1 cellular context compared by ENCODE assay signal in genomic region chr6:141561154-141561553, GRCh38.
TF ChIP-seq lines count a peak whose summit lies in the region.

No MANE protein-coding gene starts in this region.

TF ChIP-seq in GM12878, 131 proteins besides CTCF, POLR2A, EP300 and RAD21 (continued from another document):
- TF ChIP-seq, protein P1, sequence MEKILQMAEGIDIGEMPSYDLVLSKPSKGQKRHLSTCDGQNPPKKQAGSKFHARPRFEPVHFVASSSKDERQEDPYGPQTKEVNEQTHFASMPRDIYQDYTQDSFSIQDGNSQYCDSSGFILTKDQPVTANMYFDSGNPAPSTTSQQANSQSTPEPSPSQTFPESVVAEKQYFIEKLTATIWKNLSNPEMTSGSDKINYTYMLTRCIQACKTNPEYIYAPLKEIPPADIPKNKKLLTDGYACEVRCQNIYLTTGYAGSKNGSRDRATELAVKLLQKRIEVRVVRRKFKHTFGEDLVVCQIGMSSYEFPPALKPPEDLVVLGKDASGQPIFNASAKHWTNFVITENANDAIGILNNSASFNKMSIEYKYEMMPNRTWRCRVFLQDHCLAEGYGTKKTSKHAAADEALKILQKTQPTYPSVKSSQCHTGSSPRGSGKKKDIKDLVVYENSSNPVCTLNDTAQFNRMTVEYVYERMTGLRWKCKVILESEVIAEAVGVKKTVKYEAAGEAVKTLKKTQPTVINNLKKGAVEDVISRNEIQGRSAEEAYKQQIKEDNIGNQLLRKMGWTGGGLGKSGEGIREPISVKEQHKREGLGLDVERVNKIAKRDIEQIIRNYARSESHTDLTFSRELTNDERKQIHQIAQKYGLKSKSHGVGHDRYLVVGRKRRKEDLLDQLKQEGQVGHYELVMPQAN (conservative IDR thresholded peaks at IDR 0.05), result no peak
